In genomic region chr6:17865798-17866725, GRCh38 we compare ENCODE assay signal across 10 cellular contexts.
DNase-seq lines count a peak whose midpoint lies in the region; ATAC-seq and TF ChIP-seq lines count a peak whose summit lies in the region.
"Had no signal": no experiment of that assay in that cellular context is flagged by ENCODE, and none has a peak within 500 bp of the region (broad histone marks: within the 10 kb centered on the region; RNA-seq: fewer than 3 reads in every experiment).

No MANE protein-coding gene starts in this region.

- H3K4me3 ChIP-seq in ACC112 (ENCODE audit: low read depth, low read length), result 0 out of 2 replicates have a peak overlapping the region, but pooled peaks have one; percentile 6
- H3K4me3 ChIP-seq in fibroblast of mammary gland (ENCODE audit: control insufficient read depth, low read depth, low read length), result no peak overlapping the region
- H3K4me3 ChIP-seq: right lobe of liver had no signal

- ATAC-seq in GM21447 (IDR thresholded peaks at IDR 0.05; ENCODE audit: unreplicated experiment), result no peak
- no peak for ATAC-seq in GM21717 (IDR thresholded peaks at IDR 0.05; ENCODE audit: unreplicated experiment)

- H3K4me1 ChIP-seq in ACC112 (ENCODE audit: control insufficient read depth, insufficient read depth, low read length, unreplicated experiment), result peaks cover 55% of the 10 kb centered on the region

- no peaks in the 10 kb centered on the region for H3K27me3 ChIP-seq in ACC112 (ENCODE audit: insufficient read depth, low read length)
- H3K27me3 ChIP-seq: right lobe of liver had no signal

- H2AFZ ChIP-seq in ACC112 (ENCODE audit: low read length, unreplicated experiment), result no peak overlapping the region

- H3K27ac ChIP-seq in ACC112 (ENCODE audit: low read depth, low read length), result peak overlapping the region; percentile 87
- H3K27ac ChIP-seq: C4-2B, right lobe of liver had no signal

- H3K36me3 ChIP-seq in ACC112 (ENCODE audit: insufficient read depth, low read length), result no peaks in the 10 kb centered on the region
- H3K36me3 ChIP-seq: right lobe of liver had no signal

- peak; percentile 84 for DNase-seq in RKO (ENCODE audit: low spot score)
- peak; percentile 96 for DNase-seq in fibroblast of mammary gland (ENCODE audit: low read depth)
- peak; percentile 94 for DNase-seq in myocyte (ENCODE audit: low read depth)
- DNase-seq in DMS153 treated with DMSO at 0.1 percent for 48 hours (lab: John Stamatoyannopoulos, UW; ENCODE audit: unreplicated experiment), result no peak
- DNase-seq in NCI-H2107 (lab: John Stamatoyannopoulos, UW), result no peak
- DNase-seq: right lobe of liver had no signal

- no peaks in the 10 kb centered on the region for H3K79me2 ChIP-seq in ACC112 (ENCODE audit: control insufficient read depth, insufficient read depth, low read length, unreplicated experiment)

- TF ChIP-seq CTCF in fibroblast of mammary gland (conservative IDR thresholded peaks at IDR 0.05; ENCODE audit: control insufficient read depth, insufficient read depth, low read depth, low read length), result no peak

Comparison
In these comparisons a context has a peak if more than half of its experiments do, and no peak if none do; other contexts are left out.
1. DNase-seq: peak in RKO (single experiment), fibroblast of mammary gland (single experiment) and myocyte (single experiment); none in DMS153 treated with DMSO at 0.1 percent for 48 hours (single experiment) and NCI-H2107 (single experiment).